In genomic region chr17:40113961-40114272, GRCh38 we compare ENCODE assay signal across 8 cellular contexts. TPM values are rescaled to one million over a fixed set of nuclear protein-coding genes. Genes with fewer than 3 reads are reported as not detected.
DNase-seq lines count a peak whose midpoint lies in the region; ATAC-seq and TF ChIP-seq lines count a peak whose summit lies in the region.

No MANE protein-coding gene starts in this region.

- TF ChIP-seq POLR2A in upper lobe of left lung (IDR thresholded peaks at IDR 0.05), result no peak

- peaks cover 48 to 55% (median 49%) of the 10 kb centered on the region in 4 donors for H3K4me1 ChIP-seq in upper lobe of left lung

- peak overlapping the region in 1 of 4 donors; percentile 53 for H3K4me3 ChIP-seq in upper lobe of left lung

- TF ChIP-seq CTCF in upper lobe of left lung (IDR thresholded peaks at IDR 0.05), result no peak

- WGBS in upper lobe of left lung, 2 donors, result 60 to 76% methylated on average over 5 of the region's 5 CpGs

- no peaks in the 10 kb centered on the region for H3K36me3 ChIP-seq in upper lobe of left lung

- H3K27me3 Mint-ChIP-seq in activated naive CD4-positive, alpha-beta T cell treated with anti-CD3 and anti-CD28 coated beads, Interleukin-2, amount 10 ng/mL, durations not matched to agents 7 days and 5 days, result peaks cover 7% of the 10 kb centered on the region
- H3K27me3 Mint-ChIP-seq in memory B cell, result no peaks in the 10 kb centered on the region

- no peaks in the 10 kb centered on the region for H3K9me3 ChIP-seq in upper lobe of left lung

- ATAC-seq in memory B cell (ENCODE audit: low read depth), result no peak
- ATAC-seq in upper lobe of left lung (ENCODE audit: low FRiP score in 2 of 2), result no peak
- no peak for ATAC-seq in HG03139 (IDR thresholded peaks at IDR 0.05; ENCODE audit: unreplicated experiment)
- ATAC-seq in GM18520 (IDR thresholded peaks at IDR 0.05; ENCODE audit: unreplicated experiment), result no peak
- ATAC-seq in HG02759 (IDR thresholded peaks at IDR 0.05; ENCODE audit: unreplicated experiment), result no peak

- H3K36me3 Mint-ChIP-seq in activated naive CD4-positive, alpha-beta T cell treated with anti-CD3 and anti-CD28 coated beads, Interleukin-2, amount 10 ng/mL, durations not matched to agents 7 days and 5 days, result no peaks in the 10 kb centered on the region
- no peaks in the 10 kb centered on the region for H3K36me3 Mint-ChIP-seq in memory B cell

- no peaks in the 10 kb centered on the region for H3K9me3 Mint-ChIP-seq in activated naive CD4-positive, alpha-beta T cell treated with anti-CD3 and anti-CD28 coated beads, Interleukin-2, amount 10 ng/mL, durations not matched to agents 7 days and 5 days
- no peaks in the 10 kb centered on the region for H3K9me3 Mint-ChIP-seq in memory B cell

- H3K27me3 ChIP-seq in upper lobe of left lung, result no peaks in the 10 kb centered on the region

- peaks cover 54% of the 10 kb centered on the region for H3K4me1 Mint-ChIP-seq in activated naive CD4-positive, alpha-beta T cell treated with anti-CD3 and anti-CD28 coated beads, Interleukin-2, amount 10 ng/mL, durations not matched to agents 7 days and 5 days
- peaks cover 27% of the 10 kb centered on the region for H3K4me1 Mint-ChIP-seq in memory B cell

- H3K27ac Mint-ChIP-seq in activated naive CD4-positive, alpha-beta T cell treated with anti-CD3 and anti-CD28 coated beads, Interleukin-2, amount 10 ng/mL, durations not matched to agents 7 days and 5 days, result peak overlapping the region; percentile 35
- H3K27ac Mint-ChIP-seq in memory B cell, result no peak overlapping the region

- CTCF ChIA-PET in activated naive CD4-positive, alpha-beta T cell treated with anti-CD3 and anti-CD28 coated beads, Interleukin-2, amount 10 ng/mL, durations not matched to agents 7 days and 5 days (lab: Charles Lee), result interaction anchor here (0.8 to 6.6 kb wide), 19 partner anchors 9 to 177 kb away, joined by 3 to 116 read pairs (median 18); partner anchors contain the start of genes CASC3, CDC6, CSF3 and MED24

- TF ChIP-seq EP300 in upper lobe of left lung (IDR thresholded peaks at IDR 0.05), result no peak

- no peak for DNase-seq in activated naive CD4-positive, alpha-beta T cell treated with anti-CD3 and anti-CD28 coated beads, Interleukin-2, amount 10 ng/mL, durations not matched to agents 7 days and 5 days
- DNase-seq in activated naive CD4-positive, alpha-beta T cell treated with anti-CD3 and anti-CD28 coated beads, Interleukin-2, amount 50 U/mL, for 16 hours, result no peak
- DNase-seq in memory B cell (ENCODE audit: low spot score in 2 of 2) (no peak), upper lobe of left lung (no peak)

- H3K27ac ChIP-seq in angular gyrus (ENCODE audit: low read depth, low read length), result peak overlapping the region; percentile 64
- peak overlapping the region; percentile 66 to 97 (median 91) for H3K27ac ChIP-seq in upper lobe of left lung

- H3K4me3 Mint-ChIP-seq in activated naive CD4-positive, alpha-beta T cell treated with anti-CD3 and anti-CD28 coated beads, Interleukin-2, amount 10 ng/mL, durations not matched to agents 7 days and 5 days, result peak overlapping the region; percentile 84
- peak overlapping the region; percentile 83 for H3K4me3 Mint-ChIP-seq in memory B cell

RNA-seq across cellular contexts. Expression of gene MSL1, which starts 7.9 kb away (rescaled TPM):
- total RNA-seq in upper lobe of left lung, result 100 to 1,000 TPM in 3 of 6 donors, 10 to 100 TPM in 3; 57.6 to 240 (median 97.0) TPM

RNA-seq across cellular contexts. Expression of gene NR1D1, which starts 13.5 kb away (rescaled TPM):
- 10 to 100 TPM in 5 of 6 donors, 1 to 10 TPM in 1; 3.8 to 24.7 (median 15.8) TPM for total RNA-seq in upper lobe of left lung

RNA-seq across cellular contexts. Expression of gene CASC3, which starts 26.4 kb away (rescaled TPM):
- total RNA-seq in upper lobe of left lung, result 100 to 1,000 TPM in 2 of 6 donors, 10 to 100 TPM in 4; 52.2 to 141 (median 75.0) TPM

RNA-seq across cellular contexts. Expression of gene THRA, which starts 51.2 kb away (rescaled TPM):
- 10 to 100 TPM; 31.0 to 55.3 (median 49.9) TPM for total RNA-seq in upper lobe of left lung

RNA-seq across cellular contexts. Expression of gene MED24, which starts 59.7 kb away (rescaled TPM):
- total RNA-seq in upper lobe of left lung, result 100 to 1,000 TPM in 1 of 6 donors, 10 to 100 TPM in 5; 36.5 to 157 (median 71.0) TPM
